In the genomic region with DNA sequence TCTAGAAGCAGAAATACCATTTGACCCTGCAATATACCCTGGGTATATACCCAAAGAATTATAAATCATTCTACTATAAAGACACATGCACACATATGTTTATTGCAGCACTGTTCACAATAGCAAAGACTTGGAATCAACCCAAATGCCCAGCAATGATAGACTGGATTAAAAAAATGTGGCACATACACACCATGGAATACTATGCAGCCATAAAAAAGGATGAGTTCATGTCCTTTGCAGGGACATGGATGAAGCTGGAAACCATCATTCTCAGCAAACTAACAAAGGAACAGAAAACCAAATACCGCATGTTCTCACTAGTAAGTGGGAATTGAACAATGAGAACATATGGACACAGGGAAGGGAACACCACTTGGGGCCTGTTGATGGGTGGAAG, we compare ENCODE assay signal across 4 cellular contexts. TPM values are rescaled to one million over a fixed set of nuclear protein-coding genes. Genes with fewer than 3 reads are reported as not detected.
"Had no signal": no experiment of that assay in that cellular context is flagged by ENCODE, and none has a peak within 500 bp of the region (broad histone marks: within the 10 kb centered on the region; RNA-seq: fewer than 3 reads in every experiment).

No MANE protein-coding gene starts in this region.

RNA-seq across cellular contexts. Expression of gene SAMD9, which starts 9.2 kb away (rescaled TPM):
- total RNA-seq: H1, H9 had no signal
- polyA plus RNA-seq: GM23338 had no signal

RNA-seq across cellular contexts. Expression of gene SAMD9L, which starts 21.2 kb away (rescaled TPM):
- total RNA-seq: GM23338, H1, H7, H9 had no signal
- polyA plus RNA-seq: GM23338, H1 had no signal
